In genomic region chr7:6886198-6886597, GRCh38 we compare ENCODE assay signal across 24 cellular contexts.
DNase-seq lines count a peak whose midpoint lies in the region; ATAC-seq, FAIRE-seq and TF ChIP-seq lines count a peak whose summit lies in the region.
"Had no signal": no experiment of that assay in that cellular context is flagged by ENCODE, and none has a peak within 500 bp of the region (broad histone marks: within the 10 kb centered on the region; RNA-seq: fewer than 3 reads in every experiment).

No MANE protein-coding gene starts in this region.

- H3K9ac ChIP-seq in HepG2 (ENCODE audit: insufficient read depth, low read depth, low read length): no peak overlapping the region
- no peak overlapping the region for H3K9ac ChIP-seq in MM.1S (ENCODE audit: low read length)
- H3K9ac ChIP-seq: GM23248 had no signal

- H2AFZ ChIP-seq in HepG2 (ENCODE audit: low read length) (no peak overlapping the region), MM.1S (ENCODE audit: low read length) (no peak overlapping the region)
- H2AFZ ChIP-seq: GM23248 had no signal

- DNase-seq in HepG2 (ENCODE audit: low spot score) (no peak), right lobe of liver (no peak), MM.1S (peak; percentile 31), NCI-H446 treated with DMSO at 0.1 percent for 48 hours (lab: John Stamatoyannopoulos, UW) (no peak), A673 (ENCODE audit: low spot score) (no peak)
- DNase-seq in activated naive CD8-positive, alpha-beta T cell treated with anti-CD3 and anti-CD28 coated beads for 36 hours: no peak
- DNase-seq: ACHN; AML-193; BE2C; Caco-2; CD4-positive, CD25-positive, alpha-beta regulatory T cell; CD8-positive, alpha-beta T cell; DMS153; DND-41; GM23248; H7; HCEC 1CT had no signal

- H3K27me3 Mint-ChIP-seq in activated naive CD8-positive, alpha-beta T cell treated with anti-CD3 and anti-CD28 coated beads for 36 hours: peaks cover 11% of the 10 kb centered on the region

- H3K9me2 ChIP-seq in MM.1S (replicated peaks; ENCODE audit: insufficient read depth, low read length): no peaks in the 10 kb centered on the region

- no peaks in the 10 kb centered on the region for H3K36me3 ChIP-seq in HepG2 (replicated peaks in 1 of 2; ENCODE audit: control insufficient read depth in 1 of 2, insufficient read depth in 2 of 2, low read length in 2 of 2)
- H3K36me3 ChIP-seq in right lobe of liver: no peaks in the 10 kb centered on the region
- H3K36me3 ChIP-seq in MM.1S (replicated peaks; ENCODE audit: insufficient read depth, low read length): no peaks in the 10 kb centered on the region
- no peaks in the 10 kb centered on the region for H3K36me3 ChIP-seq in A673 (ENCODE audit: insufficient read depth, low read length, poor library complexity, severe bottlenecking)
- H3K36me3 ChIP-seq: BE2C had no signal

- ATAC-seq in HepG2 (no peak), right lobe of liver (no peak)
- ATAC-seq: CD8-positive, alpha-beta T cell had no signal

- in situ Hi-C loops in HepG2 (cut with HindIII; ENCODE audit: extremely low pct_ligation_motif_present, low pct_unique_long_range_greater_than_20kb): no loop called here

- TF ChIP-seq POLR2A in HepG2 (IDR thresholded peaks at IDR 0.05; ENCODE audit: insufficient read depth in 1 of 2, low read depth in 2 of 2, low read length in 2 of 2): no peak
- TF ChIP-seq POLR2A in right lobe of liver (IDR thresholded peaks at IDR 0.05): no peak

- no peaks in the 10 kb centered on the region for H3K36me3 Mint-ChIP-seq in activated naive CD8-positive, alpha-beta T cell treated with anti-CD3 and anti-CD28 coated beads for 36 hours
- H3K36me3 Mint-ChIP-seq: CD4-positive, CD25-positive, alpha-beta regulatory T cell; CD8-positive, alpha-beta T cell had no signal

- H3K9me3 ChIP-seq in HepG2 (ENCODE audit: low read length): no peaks in the 10 kb centered on the region
- H3K9me3 ChIP-seq in right lobe of liver: no peaks in the 10 kb centered on the region
- H3K9me3 ChIP-seq in MM.1S (replicated peaks; ENCODE audit: insufficient read depth, low read length): no peaks in the 10 kb centered on the region
- no peaks in the 10 kb centered on the region for H3K9me3 ChIP-seq in A673 (ENCODE audit: low read depth, low read length, poor library complexity, severe bottlenecking)
- H3K9me3 ChIP-seq: BE2C, Caco-2 had no signal

- no peaks in the 10 kb centered on the region for H3K4me1 ChIP-seq in HepG2 (ENCODE audit: insufficient read depth, low read length)
- no peaks in the 10 kb centered on the region for H3K4me1 ChIP-seq in right lobe of liver
- H3K4me1 ChIP-seq in MM.1S (ENCODE audit: low read length): no peaks in the 10 kb centered on the region
- no peaks in the 10 kb centered on the region for H3K4me1 ChIP-seq in A673 (ENCODE audit: insufficient read depth, low read length, poor library complexity, severe bottlenecking)
- H3K4me1 ChIP-seq: BE2C, Caco-2 had no signal

- H3K4me3 ChIP-seq in HepG2 (replicated peaks in 1 of 3; ENCODE audit: insufficient read depth in 1 of 3, low read depth in 2 of 3, low read length in 3 of 3) (no peak overlapping the region), right lobe of liver (no peak overlapping the region), MM.1S (ENCODE audit: low read length) (no peak overlapping the region), WI38 (ENCODE audit: low read depth, low read length) (peak overlapping the region; percentile 16; the same call in 1 of the 2 replicates), A673 (ENCODE audit: low read depth, low read length, poor library complexity, severe bottlenecking) (no peak overlapping the region)
- H3K4me3 ChIP-seq: GM23248 had no signal

- CTCF ChIA-PET in HepG2 (lab: Yijun Ruan, JAX; ENCODE audit: low intra/inter-chr PET ratio, low total read pairs): no interaction called here
- CTCF ChIA-PET in A673 (lab: Charles Lee): no interaction called here

- TF ChIP-seq CTCF in HepG2 (CRISPR knock-in tag; IDR thresholded peaks at IDR 0.05) (no peak), right lobe of liver (IDR thresholded peaks at IDR 0.05) (no peak), MM.1S (IDR thresholded peaks at IDR 0.05; ENCODE audit: low read length) (no peak), WI38 (IDR thresholded peaks at IDR 0.05; ENCODE audit: low read depth, low read length) (no peak), A673 (conservative IDR thresholded peaks at IDR 0.05; ENCODE audit: low read depth, low read length) (no peak)

- intact Hi-C loops in HepG2 (cut with micrococcal nuclease; ENCODE audit: unreplicated experiment) (no loop called here), right lobe of liver (cut with DNase I) (no loop called here), A673 (cut with micrococcal nuclease; ENCODE audit: unreplicated experiment) (no loop called here)

- H3K27ac ChIP-seq in HepG2 (ENCODE audit: extremely low read length, insufficient read depth, low read length) (no peak overlapping the region), right lobe of liver (no peak overlapping the region), MM.1S (ENCODE audit: low read length) (no peak overlapping the region), A673 (ENCODE audit: low read depth, low read length, poor library complexity, severe bottlenecking) (no peak overlapping the region)
- H3K27ac ChIP-seq: 22Rv1, C4-2B, GM23248 had no signal

- H4K20me1 ChIP-seq in HepG2 (ENCODE audit: insufficient read depth, low read length) (no peaks in the 10 kb centered on the region), MM.1S (ENCODE audit: insufficient read depth, low read length) (no peaks in the 10 kb centered on the region)

- no peaks in the 10 kb centered on the region for H3K9me3 Mint-ChIP-seq in activated naive CD8-positive, alpha-beta T cell treated with anti-CD3 and anti-CD28 coated beads for 36 hours
- H3K9me3 Mint-ChIP-seq: CD8-positive, alpha-beta T cell had no signal

- FAIRE-seq in HepG2 (lab: Jason Lieb, UNC): no peak
- FAIRE-seq: A204.1, G401.6, GM19239, H1 had no signal

- H3K79me2 ChIP-seq in HepG2 (ENCODE audit: insufficient read depth, low read length) (no peaks in the 10 kb centered on the region), MM.1S (ENCODE audit: low read length) (no peaks in the 10 kb centered on the region)

- TF ChIP-seq EP300 in HepG2 (IDR thresholded peaks at IDR 0.05; ENCODE audit: low read depth in 2 of 2, low read length in 2 of 2): no peak
- no peak for TF ChIP-seq EP300 in HepG2 (CRISPR knock-in tag; IDR thresholded peaks at IDR 0.05; ENCODE audit: borderline replicate concordance)

- H3K4me2 ChIP-seq in HepG2 (ENCODE audit: low read depth, low read length): peak overlapping the region; percentile 12; the same call in 1 of the 2 replicates
- no peak overlapping the region for H3K4me2 ChIP-seq in MM.1S (ENCODE audit: low read depth, low read length)

- no TSS peak for BruUV-seq in HepG2 (replicated peaks; lab: Mats Ljungman, UMichigan)
- BruUV-seq in A673 (replicated peaks; lab: Mats Ljungman, UMichigan): no TSS peak

- no peaks in the 10 kb centered on the region for H3K4me1 Mint-ChIP-seq in activated naive CD8-positive, alpha-beta T cell treated with anti-CD3 and anti-CD28 coated beads for 36 hours
- H3K4me1 Mint-ChIP-seq: CD4-positive, CD25-positive, alpha-beta regulatory T cell had no signal

- no peak for TF ChIP-seq RAD21 in HepG2 (CRISPR knock-in tag; IDR thresholded peaks at IDR 0.05)

- H3F3A ChIP-seq in MM.1S (ENCODE audit: insufficient read depth, low read length): no peaks in the 10 kb centered on the region

- peaks cover 0 to 1% of the 10 kb centered on the region in 2 experiments; a peak in 1 of 5 replicates for H3K27me3 ChIP-seq in HepG2 (ENCODE audit: control insufficient read depth in 1 of 2, insufficient read depth in 2 of 2, low read length in 2 of 2)
- H3K27me3 ChIP-seq in right lobe of liver: no peaks in the 10 kb centered on the region
- no peaks in the 10 kb centered on the region for H3K27me3 ChIP-seq in MM.1S (replicated peaks; ENCODE audit: insufficient read depth, low read length)
- peaks cover 4% of the 10 kb centered on the region for H3K27me3 ChIP-seq in A673 (replicated peaks; ENCODE audit: insufficient read depth, low read depth, low read length, poor library complexity)

- no peak overlapping the region for H3K4me3 Mint-ChIP-seq in activated naive CD8-positive, alpha-beta T cell treated with anti-CD3 and anti-CD28 coated beads for 36 hours
- H3K4me3 Mint-ChIP-seq: CD4-positive, CD25-positive, alpha-beta regulatory T cell; CD8-positive, alpha-beta T cell had no signal

- WGBS in HepG2 (ENCODE audit: low lambda C conversion rate): 45% methylated on average over 8 of the region's 8 CpGs
- 55% methylated on average over 6 of the region's 8 CpGs for WGBS in right lobe of liver (ENCODE audit: insufficient coverage, low coverage, low lambda C conversion rate, missing lambda C conversion rate)

- no peak overlapping the region for H3K27ac Mint-ChIP-seq in activated naive CD8-positive, alpha-beta T cell treated with anti-CD3 and anti-CD28 coated beads for 36 hours
- H3K27ac Mint-ChIP-seq: CD4-positive, CD25-positive, alpha-beta regulatory T cell; CD8-positive, alpha-beta T cell had no signal

- POLR2A ChIA-PET in HepG2 (lab: Yijun Ruan, JAX) (no interaction called here), A673 (lab: Charles Lee; ENCODE audit: low non-redundant PET) (no interaction called here)

TF ChIP-seq in HepG2, 621 proteins besides CTCF, POLR2A, EP300 and RAD21 (continues in another document):
- TF ChIP-seq HMG20B (CRISPR knock-in tag; conservative IDR thresholded peaks at IDR 0.05) (no peak), ZNF513 (CRISPR knock-in tag; conservative IDR thresholded peaks at IDR 0.05) (no peak), ZNF383 (CRISPR knock-in tag; IDR thresholded peaks at IDR 0.05; ENCODE audit: borderline replicate concordance) (no peak)
